In the genomic region with DNA sequence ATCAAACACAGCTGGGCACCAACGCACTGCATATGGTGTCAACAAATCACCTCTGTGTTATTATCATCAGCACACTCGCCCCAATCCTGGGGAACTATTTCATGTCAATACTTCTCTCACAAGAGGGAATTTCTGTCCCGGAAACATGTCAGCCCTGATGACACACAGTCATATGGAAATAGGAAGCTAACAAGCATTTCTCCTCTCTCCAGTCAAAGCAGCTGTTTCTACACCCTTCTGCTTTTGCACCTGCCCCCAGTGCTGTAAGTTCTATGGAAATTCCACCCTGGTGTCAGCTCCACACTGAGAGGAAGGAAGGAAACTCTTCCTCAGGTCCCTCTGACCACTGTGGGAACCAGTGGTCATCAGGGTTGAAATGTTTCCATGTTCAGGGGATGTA, we compare ENCODE assay signal across 10 cellular contexts.
A peak's percentile ranks its signal among the peaks of the same experiment; 100 is the strongest.
DNase-seq lines count a peak whose midpoint lies in the region; ATAC-seq and TF ChIP-seq lines count a peak whose summit lies in the region.
"Had no signal": no experiment of that assay in that cellular context is flagged by ENCODE, and none has a peak within 500 bp of the region (broad histone marks: within the 10 kb centered on the region; RNA-seq: fewer than 3 reads in every experiment).

No MANE protein-coding gene starts in this region.

- POLR2A ChIA-PET in naive thymus-derived CD8-positive, alpha-beta T cell (lab: Charles Lee), result no interaction called here

- H3F3A ChIP-seq in MM.1S (ENCODE audit: insufficient read depth, low read length), result no peaks in the 10 kb centered on the region

- peak overlapping the region; percentile 42 for H3K27ac Mint-ChIP-seq in progenitor cell of endocrine pancreas
- H3K27ac Mint-ChIP-seq in naive thymus-derived CD8-positive, alpha-beta T cell, result peak overlapping the region in 1 of 10 donors; percentile 14
- H3K27ac Mint-ChIP-seq: activated CD4-positive, alpha-beta memory T cell treated with anti-CD3 and anti-CD28 coated beads, Interleukin-2, amount 10 ng/mL, durations not matched to agents 7 days and 5 days had no signal

- no peaks in the 10 kb centered on the region for H3K79me2 ChIP-seq in MM.1S (ENCODE audit: low read length)

- no peaks in the 10 kb centered on the region for H3K9me3 ChIP-seq in MM.1S (replicated peaks; ENCODE audit: insufficient read depth, low read length)

- H3K9ac ChIP-seq in MM.1S (ENCODE audit: low read length), result no peak overlapping the region

- H3K27me3 Mint-ChIP-seq in progenitor cell of endocrine pancreas, result peaks cover 14% of the 10 kb centered on the region
- peaks cover 5 to 42% (median 18%) of the 10 kb centered on the region in 5 donors for H3K27me3 Mint-ChIP-seq in naive thymus-derived CD8-positive, alpha-beta T cell

- H3K27ac ChIP-seq in MM.1S (ENCODE audit: low read length), result no peak overlapping the region

- H3K4me1 ChIP-seq in MM.1S (ENCODE audit: low read length), result 0 out of 2 replicates have a peak, but pooled peaks cover 3% of the 10 kb centered on the region

- no peaks in the 10 kb centered on the region for H3K27me3 ChIP-seq in MM.1S (replicated peaks; ENCODE audit: insufficient read depth, low read length)

- H3K4me2 ChIP-seq in MM.1S (ENCODE audit: low read depth, low read length), result no peak overlapping the region

- no peak overlapping the region for H3K4me3 ChIP-seq in MM.1S (ENCODE audit: low read length)

- H3K4me1 Mint-ChIP-seq in progenitor cell of endocrine pancreas (ENCODE audit: low read depth), result peaks cover 18% of the 10 kb centered on the region
- peaks cover 7 to 34% (median 9%) of the 10 kb centered on the region in 4 donors for H3K4me1 Mint-ChIP-seq in naive thymus-derived CD8-positive, alpha-beta T cell

- DNase-seq in NCI-H345 treated with DMSO at 0.1 percent for 48 hours (lab: John Stamatoyannopoulos, UW; ENCODE audit: unreplicated experiment) (peak; percentile 33), progenitor cell of endocrine pancreas (ENCODE audit: low spot score, unreplicated experiment) (no peak), MM.1S (no peak), ecto neural progenitor cell (ENCODE audit: low spot score) (no peak), activated gamma-delta T cell (lab: John Stamatoyannopoulos, UW) (no peak)
- DNase-seq in naive thymus-derived CD8-positive, alpha-beta T cell, result no peak
- DNase-seq: activated CD4-positive, alpha-beta memory T cell treated with anti-CD3 and anti-CD28 coated beads, Interleukin-2, amount 10 ng/mL, durations not matched to agents 7 days and 5 days; NCI-H1092 had no signal

- H3K9me2 ChIP-seq in MM.1S (replicated peaks; ENCODE audit: insufficient read depth, low read length), result no peaks in the 10 kb centered on the region

- no peaks in the 10 kb centered on the region for H3K9me3 Mint-ChIP-seq in progenitor cell of endocrine pancreas (ENCODE audit: low read depth)
- H3K9me3 Mint-ChIP-seq in naive thymus-derived CD8-positive, alpha-beta T cell, result no peaks in the 10 kb centered on the region

- H2AFZ ChIP-seq in MM.1S (ENCODE audit: low read length), result no peak overlapping the region

- ATAC-seq in GM19438 (IDR thresholded peaks at IDR 0.05; ENCODE audit: low read depth, unreplicated experiment) (peak; percentile 35), HG02943 (IDR thresholded peaks at IDR 0.05; ENCODE audit: low read depth, unreplicated experiment) (peak; percentile 17)
- ATAC-seq in naive thymus-derived CD8-positive, alpha-beta T cell, result no peak

- H4K20me1 ChIP-seq in MM.1S (ENCODE audit: insufficient read depth, low read length), result no peaks in the 10 kb centered on the region

- H3K36me3 ChIP-seq in MM.1S (replicated peaks; ENCODE audit: insufficient read depth, low read length), result no peaks in the 10 kb centered on the region

- no peak overlapping the region for H3K4me3 Mint-ChIP-seq in progenitor cell of endocrine pancreas (ENCODE audit: low read depth)
- no peak overlapping the region for H3K4me3 Mint-ChIP-seq in naive thymus-derived CD8-positive, alpha-beta T cell
- H3K4me3 Mint-ChIP-seq: activated CD4-positive, alpha-beta memory T cell treated with anti-CD3 and anti-CD28 coated beads, Interleukin-2, amount 10 ng/mL, durations not matched to agents 7 days and 5 days had no signal

- TF ChIP-seq CTCF in progenitor cell of endocrine pancreas (IDR thresholded peaks at IDR 0.05; ENCODE audit: unreplicated experiment), result no peak
- no peak for TF ChIP-seq CTCF in MM.1S (IDR thresholded peaks at IDR 0.05; ENCODE audit: low read length)

- no peaks in the 10 kb centered on the region for H3K36me3 Mint-ChIP-seq in progenitor cell of endocrine pancreas (ENCODE audit: insufficient read depth)
- no peaks in the 10 kb centered on the region for H3K36me3 Mint-ChIP-seq in naive thymus-derived CD8-positive, alpha-beta T cell

Comparison
In these comparisons a context has a peak if more than half of its experiments do, and no peak if none do; other contexts are left out.
1. ATAC-seq: peak in GM19438 (single experiment) and HG02943 (single experiment); none in naive thymus-derived CD8-positive, alpha-beta T cell (0 of 2).